ENCODE assay signal across 10 cellular contexts in genomic region chr10:43394868-43395267, GRCh38. TPM values are rescaled to one million over a fixed set of nuclear protein-coding genes. Genes with fewer than 3 reads are reported as not detected.
A peak's percentile ranks its signal among the peaks of the same experiment; 100 is the strongest.
DNase-seq lines count a peak whose midpoint lies in the region; ATAC-seq, FAIRE-seq and TF ChIP-seq lines count a peak whose summit lies in the region.
"Had no signal": no experiment of that assay in that cellular context is flagged by ENCODE, and none has a peak within 500 bp of the region (broad histone marks: within the 10 kb centered on the region; RNA-seq: fewer than 3 reads in every experiment).

No MANE protein-coding gene starts in this region.

- no peak for ATAC-seq in heart right ventricle
- no peak for ATAC-seq in activated naive CD4-positive, alpha-beta T cell treated with anti-CD3 and anti-CD28 coated beads, Interleukin-2, amount 50 U/mL, for 72 hours
- ATAC-seq in lower lobe of right lung, result no peak
- ATAC-seq in HG02759 (IDR thresholded peaks at IDR 0.05; ENCODE audit: unreplicated experiment), result no peak
- ATAC-seq: left lobe of liver had no signal

- H3K27me3 ChIP-seq in left ventricle myocardium inferior (ENCODE audit: low read depth) (no peaks in the 10 kb centered on the region), heart right ventricle (no peaks in the 10 kb centered on the region), lower lobe of right lung (ENCODE audit: low read depth) (no peaks in the 10 kb centered on the region), vagina (no peaks in the 10 kb centered on the region)

- no peak for FAIRE-seq in GM12892 (lab: Jason Lieb, UNC)
- FAIRE-seq: GM19239 had no signal

- intact Hi-C loops in left ventricle myocardium inferior (cut with micrococcal nuclease), result loop anchor here (5.0 kb wide), 1 partner anchor 42 kb away; the partner anchor contains the start of gene ZNF487
- intact Hi-C loops in heart right ventricle (cut with DNase I), result loop anchor here in 4 of 10 donors (1.0 to 5.0 kb wide), 3 partner anchors 33 to 57 kb away; partner anchors contain the start of gene ZNF487 (in 3 of the 4)
- intact Hi-C loops in lower lobe of right lung (cut with DNase I), result no loop called here
- intact Hi-C loops in vagina (cut with DNase I), result no loop called here

- H3K36me3 ChIP-seq in left ventricle myocardium inferior, result peaks cover 54% of the 10 kb centered on the region
- H3K36me3 ChIP-seq in heart right ventricle, result peaks cover 0 to 74% (median 30%) of the 10 kb centered on the region in 9 donors
- peaks cover 59% of the 10 kb centered on the region for H3K36me3 ChIP-seq in lower lobe of right lung
- H3K36me3 ChIP-seq in vagina, result peaks cover 0 to 47% of the 10 kb centered on the region in 2 donors

- H3K4me3 ChIP-seq in left ventricle myocardium inferior, result peak overlapping the region; percentile 82
- H3K4me3 ChIP-seq in heart right ventricle, result peak overlapping the region in 4 of 10 donors; percentile 74 to 85 (median 78)
- H3K4me3 ChIP-seq in lower lobe of right lung, result peak overlapping the region; percentile 79
- no peak overlapping the region for H3K4me3 ChIP-seq in vagina

- TF ChIP-seq POLR2A in vagina (IDR thresholded peaks at IDR 0.05), result no peak
- TF ChIP-seq POLR2A in GM12892 (IDR thresholded peaks at IDR 0.05; ENCODE audit: low read depth, low read length), result no peak

- H3K4me1 ChIP-seq in left ventricle myocardium inferior (peaks cover 92% of the 10 kb centered on the region), heart right ventricle (peaks cover 9 to 84% (median 62%) of the 10 kb centered on the region in 9 donors), lower lobe of right lung (peaks cover 72% of the 10 kb centered on the region), vagina (peaks cover 75% of the 10 kb centered on the region)

- peak overlapping the region; percentile 98 for H3K27ac ChIP-seq in left ventricle myocardium inferior (replicated peaks)
- H3K27ac ChIP-seq in heart right ventricle, result peak overlapping the region in 3 of 10 donors; percentile 98 to 99 (median 99)
- H3K27ac ChIP-seq in lower lobe of right lung, result peak overlapping the region; percentile 97
- peak overlapping the region; percentile 100 for H3K27ac ChIP-seq in vagina

- no peaks in the 10 kb centered on the region for H3K9me3 Mint-ChIP-seq in activated naive CD4-positive, alpha-beta T cell treated with anti-CD3 and anti-CD28 coated beads, Interleukin-2, amount 50 U/mL, for 72 hours

- H3K27ac Mint-ChIP-seq in activated naive CD4-positive, alpha-beta T cell treated with anti-CD3 and anti-CD28 coated beads, Interleukin-2, amount 50 U/mL, for 72 hours, result peak overlapping the region; percentile 81 to 98

- WGBS in heart right ventricle, 2 donors, result 81 to 86% methylated on average over 6 of the region's 6 CpGs

- H3K36me3 Mint-ChIP-seq in activated naive CD4-positive, alpha-beta T cell treated with anti-CD3 and anti-CD28 coated beads, Interleukin-2, amount 50 U/mL, for 72 hours, result peaks cover 53 to 65% of the 10 kb centered on the region in 2 donors

- TF ChIP-seq CTCF in left ventricle myocardium inferior (IDR thresholded peaks at IDR 0.05; ENCODE audit: borderline replicate concordance), result no peak
- no peak for TF ChIP-seq CTCF in heart right ventricle (IDR thresholded peaks at IDR 0.05)
- no peak for TF ChIP-seq CTCF in lower lobe of right lung (IDR thresholded peaks at IDR 0.05)
- TF ChIP-seq CTCF in vagina (IDR thresholded peaks at IDR 0.05), result no peak

- DNase-seq in left ventricle myocardium inferior, result no peak
- no peak for DNase-seq in heart right ventricle
- no peak for DNase-seq in activated naive CD4-positive, alpha-beta T cell treated with anti-CD3 and anti-CD28 coated beads, Interleukin-2, amount 50 U/mL, for 72 hours (ENCODE audit: low spot score in 2 of 2)
- no peak for DNase-seq in lower lobe of right lung
- DNase-seq in vagina (ENCODE audit: extremely low spot score in 2 of 2), result no peak
- DNase-seq in COLO829 (ENCODE audit: low spot score), result no peak
- DNase-seq in GM12892 (ENCODE audit: insufficient read length), result no peak

- H3K9me3 ChIP-seq in left ventricle myocardium inferior (replicated peaks) (no peaks in the 10 kb centered on the region), heart right ventricle (no peaks in the 10 kb centered on the region), lower lobe of right lung (no peaks in the 10 kb centered on the region), vagina (no peaks in the 10 kb centered on the region)

RNA-seq across cellular contexts. Expression of gene HNRNPF, which starts 14.1 kb away (rescaled TPM):
- 70.5 TPM for total RNA-seq in left ventricle myocardium inferior
- 100 to 1,000 TPM in 2 of 10 donors, 10 to 100 TPM in 8; 54.7 to 113 (median 75.2) TPM for total RNA-seq in heart right ventricle
- polyA plus RNA-seq in heart right ventricle, result 10 to 100 TPM; 26.4 to 77.5 TPM
- 100 to 1,000 TPM; 410 to 434 TPM for total RNA-seq in activated naive CD4-positive, alpha-beta T cell treated with anti-CD3 and anti-CD28 coated beads, Interleukin-2, amount 50 U/mL, for 72 hours
- total RNA-seq in lower lobe of right lung, result 173 TPM
- total RNA-seq in vagina, result 150 TPM
- 192 TPM for polyA plus RNA-seq in GM12892 (2012; ENCODE audit: missing spikeins)

RNA-seq across cellular contexts. Expression of gene FXYD4, which starts 23.4 kb away (rescaled TPM):
- total RNA-seq in left ventricle myocardium inferior, result not detected
- total RNA-seq in heart right ventricle, result 1 to 10 TPM in 1 of 10 donors, under 1 TPM in 1, not detected in 8; 0.42 to 1.5 TPM
- polyA plus RNA-seq in heart right ventricle, result not detected
- total RNA-seq in activated naive CD4-positive, alpha-beta T cell treated with anti-CD3 and anti-CD28 coated beads, Interleukin-2, amount 50 U/mL, for 72 hours, result not detected
- not detected for total RNA-seq in lower lobe of right lung
- not detected for total RNA-seq in vagina
- polyA plus RNA-seq in GM12892 (2012; ENCODE audit: missing spikeins), result not detected
- total RNA-seq: left lobe of liver had no signal

RNA-seq across cellular contexts. Expression of gene ZNF487, which starts 42.0 kb away (rescaled TPM):
- total RNA-seq in left ventricle myocardium inferior, result 2.2 TPM
- 1 to 10 TPM; 1.6 to 4.2 (median 2.4) TPM for total RNA-seq in heart right ventricle
- 1 to 10 TPM; 3.3 to 4.3 TPM for polyA plus RNA-seq in heart right ventricle
- total RNA-seq in activated naive CD4-positive, alpha-beta T cell treated with anti-CD3 and anti-CD28 coated beads, Interleukin-2, amount 50 U/mL, for 72 hours, result 1 to 10 TPM; 2.7 to 4.1 TPM
- 5.0 TPM for total RNA-seq in lower lobe of right lung
- 4.2 TPM for total RNA-seq in vagina
- 0.70 TPM for polyA plus RNA-seq in GM12892 (2012; ENCODE audit: missing spikeins)

Comparison
In these comparisons a context has a peak if more than half of its experiments do, and no peak if none do; other contexts are left out.
1. H3K4me3 ChIP-seq: peak in left ventricle myocardium inferior (single experiment) and lower lobe of right lung (single experiment); none in vagina (0 of 2).